13 cellular contexts compared by ENCODE assay signal in the genomic region with DNA sequence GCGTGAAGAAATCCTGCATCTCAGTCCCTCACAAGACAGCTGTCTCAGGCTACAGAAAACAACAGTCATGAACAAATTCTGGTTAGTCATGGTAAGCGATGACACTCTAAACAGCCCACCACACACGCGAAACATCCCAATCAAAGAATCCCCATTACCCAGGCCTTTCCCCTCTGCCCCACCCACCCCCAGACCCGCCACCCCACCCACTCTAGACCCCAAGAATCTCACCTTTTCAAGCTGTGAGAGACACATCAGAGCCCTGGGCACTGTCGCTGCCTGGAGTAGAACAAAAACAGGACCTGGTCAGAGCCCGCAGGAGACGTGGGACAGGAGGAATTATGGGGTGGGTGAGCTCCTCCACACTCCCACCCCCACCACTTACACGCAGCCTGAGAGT. TPM values are rescaled to one million over a fixed set of nuclear protein-coding genes. Genes with fewer than 3 reads are reported as not detected.
DNase-seq lines count a peak whose midpoint lies in the region; ATAC-seq, FAIRE-seq and TF ChIP-seq lines count a peak whose summit lies in the region.
"Had no signal": no experiment of that assay in that cellular context is flagged by ENCODE, and none has a peak within 500 bp of the region (broad histone marks: within the 10 kb centered on the region; RNA-seq: fewer than 3 reads in every experiment).

No MANE protein-coding gene starts in this region.

- H3K9me3 ChIP-seq in GM12878 (replicated peaks; ENCODE audit: control insufficient read depth, insufficient read depth, low read length), result no peaks in the 10 kb centered on the region; the same call in 2 of the 3 replicates
- H3K9me3 ChIP-seq in psoas muscle, result no peaks in the 10 kb centered on the region
- no peaks in the 10 kb centered on the region for H3K9me3 ChIP-seq in HAP-1
- H3K9me3 ChIP-seq: thyroid gland had no signal

- peaks cover 15 to 26% of the 10 kb centered on the region in 2 experiments for H3K36me3 ChIP-seq in GM12878 (ENCODE audit: control insufficient read depth in 2 of 2, insufficient read depth in 2 of 2, low read length in 1 of 2)
- H3K36me3 ChIP-seq in psoas muscle (ENCODE audit: insufficient read depth in 1 of 2, low read depth in 1 of 2), result peaks cover 0 to 3% of the 10 kb centered on the region in 2 donors
- H3K36me3 ChIP-seq in HAP-1 (replicated peaks), result peaks cover 12% of the 10 kb centered on the region
- H3K36me3 ChIP-seq: thyroid gland, WERI-Rb-1 had no signal

- in situ Hi-C loops in GM12878 (cut with MboI) (loop anchor here (5.0 kb wide), 1 partner anchor 87 kb away; no protein-coding TSS in a partner anchor), HAP-1 (cut with MboI; ENCODE audit: low sequenced_read_pairs) (no loop called here)

- FAIRE-seq in GM12878 (lab: Jason Lieb, UNC), result no peak
- FAIRE-seq: A204.1, RCC 7860 had no signal

- SMC1A ChIA-PET in GM12878 (lab: Charles Lee; ENCODE audit: uncharacterized antibody, unreplicated experiment), result no interaction called here

- H3K4me1 Mint-ChIP-seq in activated CD4-positive, alpha-beta T cell treated with anti-CD3 and anti-CD28 coated beads, Interleukin-2, amount 10 ng/mL, durations not matched to agents 24 days and 14 days, result peaks cover 57% of the 10 kb centered on the region

- no peak for TF ChIP-seq RAD21 in GM12878 (IDR thresholded peaks at IDR 0.05; ENCODE audit: insufficient read depth, low read depth, low read length)

- H3K4me3 ChIP-seq in GM12878, result peak overlapping the region; percentile 97
- peak overlapping the region; percentile 67 for H3K4me3 ChIP-seq in psoas muscle
- H3K4me3 ChIP-seq in HAP-1, result no peak overlapping the region

- peaks cover 52% of the 10 kb centered on the region for H3K36me3 Mint-ChIP-seq in activated CD4-positive, alpha-beta T cell treated with anti-CD3 and anti-CD28 coated beads, Interleukin-2, amount 10 ng/mL, durations not matched to agents 24 days and 14 days (ENCODE audit: low read depth)

- TF ChIP-seq POLR2A in GM12878 (IDR thresholded peaks at IDR 0.05; ENCODE audit: low read depth, low read length), result no peak; the same call in 1 of the 2 replicates

- no TSS peak for BruUV-seq in GM12878 (replicated peaks; lab: Mats Ljungman, UMichigan)

- H3K27me3 Mint-ChIP-seq in activated CD4-positive, alpha-beta T cell treated with anti-CD3 and anti-CD28 coated beads, Interleukin-2, amount 10 ng/mL, durations not matched to agents 24 days and 14 days, result no peaks in the 10 kb centered on the region

- RAD21 ChIA-PET in GM12878 (lab: Charles Lee; ENCODE audit: unreplicated experiment), result no interaction called here

- H3K9me3 Mint-ChIP-seq in activated CD4-positive, alpha-beta T cell treated with anti-CD3 and anti-CD28 coated beads, Interleukin-2, amount 10 ng/mL, durations not matched to agents 24 days and 14 days, result no peaks in the 10 kb centered on the region

- no peak overlapping the region for H2AFZ ChIP-seq in GM12878 (ENCODE audit: control insufficient read depth, low read depth, low read length)

- peak overlapping the region; percentile 71; the same call in 1 of the 2 replicates for H3K9ac ChIP-seq in GM12878 (ENCODE audit: control insufficient read depth, insufficient read depth, low read length)

- CTCF ChIA-PET in GM12878 (lab: Yijun Ruan, JAX), result interaction anchor here (1.1 to 1.4 kb wide), 2 partner anchors 12 to 18 kb away, joined by 3 to 5 read pairs; no protein-coding TSS in a partner anchor

- ATAC-seq in GM12878, result no peak
- ATAC-seq in psoas muscle, result no peak
- no peak for ATAC-seq in HG03521 (IDR thresholded peaks at IDR 0.05; ENCODE audit: unreplicated experiment)

- H3K4me1 ChIP-seq in GM12878 (ENCODE audit: control insufficient read depth, insufficient read depth, low read length), result peaks cover 20% of the 10 kb centered on the region
- H3K4me1 ChIP-seq in psoas muscle, result no peaks in the 10 kb centered on the region
- no peaks in the 10 kb centered on the region for H3K4me1 ChIP-seq in HAP-1

- DNase-seq in activated CD4-positive, alpha-beta T cell treated with anti-CD3 and anti-CD28 coated beads, Interleukin-2, amount 10 ng/mL, durations not matched to agents 24 days and 14 days, result no peak
- DNase-seq in activated CD4-positive, alpha-beta T cell treated with anti-CD3 and anti-CD28 coated beads for 48 hours, result no peak
- peak; percentile 27 for DNase-seq in M059J (ENCODE audit: low read depth)
- no peak for DNase-seq in GM12878 (ENCODE audit: low read depth, low spot score)
- DNase-seq in psoas muscle, result no peak
- DNase-seq in NK-92 (lab: John Stamatoyannopoulos, UW; ENCODE audit: unreplicated experiment), result no peak
- no peak for DNase-seq in HAP-1 (ENCODE audit: low spot score in 2 of 2)
- DNase-seq: aorta, thyroid gland, WERI-Rb-1 had no signal

- peak overlapping the region; percentile 93 for H3K4me2 ChIP-seq in GM12878 (ENCODE audit: control insufficient read depth, insufficient read depth)

- intact Hi-C loops in activated CD4-positive, alpha-beta T cell treated with anti-CD3 and anti-CD28 coated beads, Interleukin-2, amount 10 ng/mL, durations not matched to agents 24 days and 14 days (cut with micrococcal nuclease), result loop anchor here (10.0 kb wide), 1 partner anchor 619 kb away; no protein-coding TSS in a partner anchor
- intact Hi-C loops in GM12878 (cut with micrococcal nuclease; ENCODE audit: unreplicated experiment), result no loop called here
- intact Hi-C loops in psoas muscle (cut with DNase I), result no loop called here

- TF ChIP-seq CTCF in GM12878 (IDR thresholded peaks at IDR 0.05 in 2 of 3, conservative IDR thresholded peaks at IDR 0.05 in 1 of 3; ENCODE audit: control insufficient read depth in 2 of 3, extremely low read depth in 1 of 3, insufficient read depth in 1 of 3, low read depth in 3 of 3, low read length in 3 of 3), result no peak
- no peak for TF ChIP-seq CTCF in psoas muscle (IDR thresholded peaks at IDR 0.05)

- WGBS in GM12878 (ENCODE audit: insufficient coverage, insufficient replicate concordance, low lambda C conversion rate, missing lambda C conversion rate), result 1% methylated on average over 8 of the region's 9 CpGs
- 50 to 60% (median 55%) methylated on average over 8 to 9 of the region's 9 CpGs for WGBS in psoas muscle, 3 donors

- H3K27ac ChIP-seq in GM12878 (ENCODE audit: control insufficient read depth, insufficient read depth) (no peak overlapping the region), psoas muscle (no peak overlapping the region)
- H3K27ac ChIP-seq: thyroid gland, WERI-Rb-1 had no signal

- POLR2A ChIA-PET in GM12878 (lab: Charles Lee), result no interaction called here

- peaks cover 20% of the 10 kb centered on the region for H4K20me1 ChIP-seq in GM12878 (ENCODE audit: control insufficient read depth, insufficient read depth)

- peak overlapping the region; percentile 95 for H3K4me3 Mint-ChIP-seq in activated CD4-positive, alpha-beta T cell treated with anti-CD3 and anti-CD28 coated beads, Interleukin-2, amount 10 ng/mL, durations not matched to agents 24 days and 14 days

- peak overlapping the region; percentile 81 for H3K27ac Mint-ChIP-seq in activated CD4-positive, alpha-beta T cell treated with anti-CD3 and anti-CD28 coated beads, Interleukin-2, amount 10 ng/mL, durations not matched to agents 24 days and 14 days

- H3K27me3 ChIP-seq in GM12878 (replicated peaks in 1 of 2; ENCODE audit: control insufficient read depth in 2 of 2, insufficient read depth in 2 of 2, low read length in 1 of 2) (no peaks in the 10 kb centered on the region), psoas muscle (ENCODE audit: insufficient read depth in 3 of 3, low read length in 2 of 3) (peaks cover 0 to 7% (median 4%) of the 10 kb centered on the region in 3 donors), HAP-1 (ENCODE audit: low read depth) (0 out of 2 replicates have a peak, but pooled peaks cover 2% of the 10 kb centered on the region)
- H3K27me3 ChIP-seq: thyroid gland had no signal

- peaks cover 37% of the 10 kb centered on the region for H3K79me2 ChIP-seq in GM12878 (ENCODE audit: control insufficient read depth, insufficient read depth, low read length)

- TF ChIP-seq EP300 in GM12878 (IDR thresholded peaks at IDR 0.05; ENCODE audit: borderline replicate concordance in 1 of 2, control insufficient read depth in 1 of 2, low read depth in 2 of 2, low read length in 2 of 2), result no peak

RNA-seq across cellular contexts. Expression of gene HLA-B, which starts 2.7 kb away (rescaled TPM):
- 3,406 and 3,483 TPM in 2 replicates for total RNA-seq in activated CD4-positive, alpha-beta T cell treated with anti-CD3 and anti-CD28 coated beads, Interleukin-2, amount 10 ng/mL, durations not matched to agents 24 days and 14 days
- 5,375 and 6,541 TPM in 2 replicates for total RNA-seq in M059J (2014; rRNA removed; shearing (Covaris generic))
- 2,210 and 2,286 TPM in 2 replicates for total RNA-seq in GM12878 (2013; cell fraction: nucleolus; rRNA removed)
- total RNA-seq in GM12878 (2014; rRNA removed) (3,342 and 3,485 TPM in 2 replicates), GM12878 (2014; rRNA removed; fragmentation: Illumina TruSeq; extraction: Trizol) (2,610 and 2,649 TPM in 2 replicates), GM12878 (2021) (3,333 and 3,502 TPM in 2 replicates), psoas muscle (100 to 1,000 TPM; 185 to 402 (median 277) TPM)
- polyA plus RNA-seq in GM12878 (2011; ENCODE audit: low read depth), result 2,375 TPM
- polyA plus RNA-seq in GM12878 (2011; rRNA removed) (3,153 and 5,128 TPM in 2 replicates), GM12878 (2014; fragmentation: Illumina TruSeq; extraction: Trizol) (1,989 and 2,110 TPM in 2 replicates), GM12878 (2014; fragmentation: Nextera tagmentation; extraction: Ambion mirVana) (1,000 to 10,000 TPM in 1 of 2 experiments, 100 to 1,000 TPM in 1; 820 to 1,780 TPM), GM12878 (2014; rRNA removed) (3,468 and 4,014 TPM in 2 replicates), GM12878 (2016; fragmentation: Nextera tagmentation; extraction: Ambion mirVana) (1,000 to 10,000 TPM; 3,407 to 3,656 TPM), psoas muscle (100 to 1,000 TPM; 138 to 237 (median 218) TPM)
- 3,568 and 5,770 TPM in 2 replicates for polyA plus RNA-seq in GM12878 (2011; cell fraction: cytosol; rRNA removed)
- 5,720 and 8,463 TPM in 2 replicates for polyA plus RNA-seq in GM12878 (2011; cell fraction: nucleus; rRNA removed)
- 3,427 and 3,948 TPM in 2 replicates for polyA plus RNA-seq in GM12878 (2012)
- 1,902 and 3,270 TPM in 2 replicates for polyA minus RNA-seq in GM12878 (2011; rRNA and poly(A)+ RNA removed)
- 1,058 and 1,080 TPM in 2 replicates for polyA minus RNA-seq in GM12878 (2011; cell fraction: cytosol; rRNA and poly(A)+ RNA removed)
- polyA minus RNA-seq in GM12878 (2011; cell fraction: nucleus; rRNA and poly(A)+ RNA removed), result 1,332 and 1,398 TPM in 2 replicates

RNA-seq across cellular contexts. Expression of gene MICA, which starts 49.1 kb away (rescaled TPM):
- total RNA-seq in activated CD4-positive, alpha-beta T cell treated with anti-CD3 and anti-CD28 coated beads, Interleukin-2, amount 10 ng/mL, durations not matched to agents 24 days and 14 days, result 6.5 and 7.3 TPM in 2 replicates
- 155 and 164 TPM in 2 replicates for total RNA-seq in M059J (2014; rRNA removed; shearing (Covaris generic))
- 4.9 and 6.3 TPM in 2 replicates for total RNA-seq in GM12878 (2013; cell fraction: nucleolus; rRNA removed)
- total RNA-seq in GM12878 (2014; rRNA removed) (8.1 and 9.0 TPM in 2 replicates), GM12878 (2014; rRNA removed; fragmentation: Illumina TruSeq; extraction: Trizol) (6.8 and 7.9 TPM in 2 replicates), GM12878 (2021) (7.1 and 7.6 TPM in 2 replicates), psoas muscle (1 to 10 TPM; 2.7 to 5.7 (median 4.2) TPM)
- polyA plus RNA-seq in GM12878 (2011; ENCODE audit: low read depth), result 4.6 TPM
- polyA plus RNA-seq in GM12878 (2011; rRNA removed) (6.4 and 10.3 TPM in 2 replicates), GM12878 (2014; fragmentation: Illumina TruSeq; extraction: Trizol) (7.1 and 8.8 TPM in 2 replicates), GM12878 (2014; fragmentation: Nextera tagmentation; extraction: Ambion mirVana) (1 to 10 TPM; 5.0 to 5.6 TPM), GM12878 (2014; rRNA removed) (9.9 and 10.5 TPM in 2 replicates), GM12878 (2016; fragmentation: Nextera tagmentation; extraction: Ambion mirVana) (1 to 10 TPM; 3.6 to 4.4 TPM), psoas muscle (1 to 10 TPM; 4.1 to 5.7 (median 5.0) TPM)
- 11.6 and 12.0 TPM in 2 replicates for polyA plus RNA-seq in GM12878 (2011; cell fraction: cytosol; rRNA removed)
- 21.3 and 26.8 TPM in 2 replicates for polyA plus RNA-seq in GM12878 (2011; cell fraction: nucleus; rRNA removed)
- 5.4 and 7.9 TPM in 2 replicates for polyA plus RNA-seq in GM12878 (2012)
- 8.0 and 10.0 TPM in 2 replicates for polyA minus RNA-seq in GM12878 (2011; rRNA and poly(A)+ RNA removed)
- polyA minus RNA-seq in GM12878 (2011; cell fraction: cytosol; rRNA and poly(A)+ RNA removed), result 2.0 and 2.7 TPM in 2 replicates
- 4.4 and 9.0 TPM in 2 replicates for polyA minus RNA-seq in GM12878 (2011; cell fraction: nucleus; rRNA and poly(A)+ RNA removed)

Comparison
In these comparisons a context has a peak if more than half of its experiments do, and no peak if none do; other contexts are left out.
1. RNA of gene MICA, which starts 49.1 kb away (total RNA-seq): 155 to 164 TPM in M059J; 4.9 to 9.0 TPM in GM12878, 6.5 to 7.3 TPM in activated CD4-positive, alpha-beta T cell treated with anti-CD3 and anti-CD28 coated beads, Interleukin-2, amount 10 ng/mL, durations not matched to agents 24 days and 14 days and 2.7 to 5.7 TPM in psoas muscle; every median in the first group is over 10 times any median in the second.